Comparison of ENCODE assay signal across 31 cellular contexts in the genomic region with DNA sequence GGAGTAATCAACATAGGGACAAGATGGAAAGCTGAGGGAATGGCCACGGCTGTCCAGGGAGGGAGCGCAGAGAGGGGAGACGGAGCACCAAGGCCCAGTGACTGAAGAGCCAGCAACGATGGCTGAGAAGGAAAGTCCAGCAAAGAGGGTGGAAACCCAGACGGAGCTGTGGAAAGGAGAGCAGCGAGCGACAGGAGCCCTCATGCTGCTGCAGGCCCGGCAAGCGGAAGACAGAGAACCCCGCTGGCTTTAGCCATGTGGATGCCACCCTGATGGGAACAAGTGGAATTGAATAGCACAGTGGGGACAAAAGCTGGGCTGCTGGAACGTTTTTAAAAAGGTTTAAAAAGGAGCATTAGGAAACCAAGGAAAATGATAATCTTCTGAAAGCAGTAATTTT.
"Had no signal": no experiment of that assay in that cellular context is flagged by ENCODE, and none has a peak within 500 bp of the region (broad histone marks: within the 10 kb centered on the region; RNA-seq: fewer than 3 reads in every experiment).

No MANE protein-coding gene starts in this region.

- H3K4me3 Mint-ChIP-seq: activated CD4-positive, alpha-beta T cell treated with anti-CD3 and anti-CD28 coated beads, Interleukin-2, amount 10 ng/mL, durations not matched to agents 24 days and 14 days; activated CD8-positive, alpha-beta T cell treated with anti-CD3 and anti-CD28 coated beads for 36 hours; activated naive CD8-positive, alpha-beta T cell treated with anti-CD3 and anti-CD28 coated beads, Interleukin-2, amount 10 ng/mL, durations not matched to agents 7 days and 5 days; activated T-cell treated with anti-CD3 and anti-CD28 coated beads, Interleukin-2, amount 50 U/mL, for 72 hours; activated T-helper 17 cell treated with anti-CD3 and anti-CD28 coated beads, Interleukin-2, amount 50 U/mL, for 72 hours had no signal

- H3K27me3 ChIP-seq: adrenal gland, body of pancreas, breast epithelium had no signal

- H3K27ac Mint-ChIP-seq: activated CD4-positive, alpha-beta T cell treated with anti-CD3 and anti-CD28 coated beads, Interleukin-2, amount 10 ng/mL, durations not matched to agents 24 days and 14 days; activated CD8-positive, alpha-beta T cell treated with anti-CD3 and anti-CD28 coated beads for 36 hours; activated naive CD8-positive, alpha-beta T cell treated with anti-CD3 and anti-CD28 coated beads, Interleukin-2, amount 10 ng/mL, durations not matched to agents 7 days and 5 days; activated T-cell treated with anti-CD3 and anti-CD28 coated beads, Interleukin-2, amount 50 U/mL, for 72 hours; activated T-helper 17 cell treated with anti-CD3 and anti-CD28 coated beads, Interleukin-2, amount 50 U/mL, for 72 hours had no signal

- H3K36me3 Mint-ChIP-seq: activated naive CD8-positive, alpha-beta T cell treated with anti-CD3 and anti-CD28 coated beads, Interleukin-2, amount 10 ng/mL, durations not matched to agents 7 days and 5 days had no signal

- H3K36me3 ChIP-seq: adrenal gland, breast epithelium, SJCRH30 had no signal

- H3K9me3 ChIP-seq: adrenal gland, body of pancreas, breast epithelium, SJCRH30 had no signal

- H3K4me1 ChIP-seq: adrenal gland, breast epithelium, SJCRH30 had no signal

- H3K27ac ChIP-seq: adrenal gland, breast epithelium, KMS-11, SJCRH30, SK-N-MC had no signal

- H3K4me3 ChIP-seq: adrenal gland, body of pancreas, breast epithelium, SJCRH30, SK-N-MC had no signal

- H3K9me3 Mint-ChIP-seq: activated CD4-positive, alpha-beta T cell treated with anti-CD3 and anti-CD28 coated beads, Interleukin-2, amount 10 ng/mL, durations not matched to agents 24 days and 14 days; activated CD8-positive, alpha-beta T cell treated with anti-CD3 and anti-CD28 coated beads for 36 hours; activated naive CD8-positive, alpha-beta T cell treated with anti-CD3 and anti-CD28 coated beads, Interleukin-2, amount 10 ng/mL, durations not matched to agents 7 days and 5 days; activated T-cell treated with anti-CD3 and anti-CD28 coated beads, Interleukin-2, amount 50 U/mL, for 72 hours; activated T-helper 17 cell treated with anti-CD3 and anti-CD28 coated beads, Interleukin-2, amount 50 U/mL, for 72 hours had no signal

- ATAC-seq: activated CD8-positive, alpha-beta T cell treated with anti-CD3 and anti-CD28 coated beads for 36 hours; activated T-cell treated with anti-CD3 and anti-CD28 coated beads, Interleukin-2, amount 50 U/mL, for 72 hours; activated T-helper 17 cell treated with anti-CD3 and anti-CD28 coated beads, Interleukin-2, amount 50 U/mL, for 72 hours; Panc1 had no signal

- DNase-seq: activated CD4-positive, alpha-beta T cell treated with anti-CD3 and anti-CD28 coated beads, Interleukin-2, amount 10 ng/mL, durations not matched to agents 24 days and 14 days; activated CD4-positive, alpha-beta T cell treated with anti-CD3 and anti-CD28 coated beads, Interleukin-2, amount 50 U/mL, for 4 hours; activated CD8-positive, alpha-beta T cell treated with anti-CD3 and anti-CD28 coated beads for 36 hours; activated effector memory CD4-positive, alpha-beta T cell treated with anti-CD3 and anti-CD28 coated beads, Interleukin-2, amount 50 U/mL, for 16 hours; activated naive CD4-positive, alpha-beta T cell; activated naive CD4-positive, alpha-beta T cell treated with anti-CD3 and anti-CD28 coated beads, Interleukin-2, amount 50 U/mL, for 16 hours; activated naive CD8-positive, alpha-beta T cell treated with anti-CD3 and anti-CD28 coated beads, Interleukin-2, amount 10 ng/mL, durations not matched to agents 7 days and 5 days; activated T-cell treated with anti-CD3 and anti-CD28 coated beads, Interleukin-2, amount 50 U/mL, for 1 hour; activated T-cell treated with anti-CD3 and anti-CD28 coated beads, Interleukin-2, amount 50 U/mL, for 72 hours; body of pancreas; caudate nucleus; MM.1S; MV-4-11; NCI-H1092 treated with DMSO at 0.1 percent for 48 hours; NCI-H1417; NCI-H146; NCI-H187; NCI-H2029 treated with DMSO at 0.1 percent for 48 hours; NCI-H2107; NCI-H2171; NCI-H446 treated with DMSO at 0.1 percent for 48 hours; NCI-H524; SHP77; SJCRH30; T1000 had no signal

- H3K4me1 Mint-ChIP-seq: activated CD4-positive, alpha-beta T cell treated with anti-CD3 and anti-CD28 coated beads, Interleukin-2, amount 10 ng/mL, durations not matched to agents 24 days and 14 days; activated T-helper 17 cell treated with anti-CD3 and anti-CD28 coated beads, Interleukin-2, amount 50 U/mL, for 72 hours had no signal
